ENCODE assay signal across 22 cellular contexts in genomic region chr3:22996926-22997600, GRCh38.
"Had no signal": no experiment of that assay in that cellular context is flagged by ENCODE, and none has a peak within 500 bp of the region (broad histone marks: within the 10 kb centered on the region; RNA-seq: fewer than 3 reads in every experiment).

No MANE protein-coding gene starts in this region.

- ATAC-seq: activated CD4-positive, alpha-beta T cell treated with anti-CD3 and anti-CD28 coated beads for 36 hours; activated T-cell treated with anti-CD3 and anti-CD28 coated beads, Interleukin-2, amount 50 U/mL, for 4 hours; foreskin keratinocyte; stimulated activated naive B cell treated with anti-CD40 and anti-IgM and Interleukin-4, amounts not matched to agents 10 μg/mL and 1 μg/mL and 100 μg/mL, for 72 hours had no signal

- H3K4me3 ChIP-seq: cardiac muscle cell, sigmoid colon, transverse colon had no signal

- DNase-seq: activated B cell treated with CpG ODN at 0.5 μM for 24 hours; activated CD4-positive, alpha-beta T cell treated with anti-CD3 and anti-CD28 coated beads for 36 hours; activated CD4-positive, alpha-beta T cell treated with anti-CD3 and anti-CD28 coated beads, Interleukin-2, amount 50 U/mL, for 48 hours; activated CD8-positive, alpha-beta memory T cell treated with anti-CD3 and anti-CD28 coated beads, Interleukin-2, amount 50 U/mL, for 48 hours; activated naive CD4-positive, alpha-beta T cell treated with Interleukin-2 at 50 U/mL for 16 hours; activated naive CD8-positive, alpha-beta T cell treated with anti-CD3 and anti-CD28 coated beads for 36 hours; activated T-cell treated with anti-CD3 and anti-CD28 coated beads, Interleukin-2, amount 50 U/mL, for 4 hours; amygdala; cortex of kidney; endodermal cell; foreskin keratinocyte; immature natural killer cell; nephron progenitor cell; nucleus accumbens; sigmoid colon; stimulated activated CD4-positive, alpha-beta T cell treated with anti-CD3 and anti-CD28 coated beads, Interleukin-2, amount 100 ng/mL, for 48 hours; stimulated activated CD8-positive, alpha-beta memory T cell treated with anti-CD3 and anti-CD28 coated beads, Interleukin-4, amount 100 ng/mL, for 48 hours; stimulated activated naive B cell treated with anti-CD40 and anti-IgM and Interleukin-4, amounts not matched to agents 10 μg/mL and 1 μg/mL and 100 μg/mL, for 72 hours; T-helper 1 cell; T-helper 9 cell; transverse colon had no signal
